Comparison of ENCODE assay signal across 8 cellular contexts in genomic region chr3:66138336-66139234, GRCh38.
DNase-seq lines count a peak whose midpoint lies in the region; ATAC-seq and TF ChIP-seq lines count a peak whose summit lies in the region.

No MANE protein-coding gene starts in this region.

- intact Hi-C loops in psoas muscle (cut with DNase I): loop anchor here (2.0 to 10.0 kb wide), 4 partner anchors 101 to 354 kb away; partner anchors contain the start of gene MAGI1 (in 1 of the 2)

- no peak overlapping the region for H3K27ac Mint-ChIP-seq in activated CD4-positive, alpha-beta T cell treated with anti-CD3 and anti-CD28 coated beads, Interleukin-2, amount 10 ng/mL, durations not matched to agents 7 days and 5 days

- POLR2A ChIA-PET in activated CD4-positive, alpha-beta T cell treated with anti-CD3 and anti-CD28 coated beads, Interleukin-2, amount 10 ng/mL, durations not matched to agents 7 days and 5 days (lab: Charles Lee): no interaction called here

- peak; percentile 81 for DNase-seq in D341Med (ENCODE audit: low spot score)
- DNase-seq in NCI-H187 treated with DMSO at 0.1 percent for 48 hours (lab: John Stamatoyannopoulos, UW): peak; percentile 14
- peak; percentile 6 for DNase-seq in activated CD4-positive, alpha-beta T cell treated with anti-CD3 and anti-CD28 coated beads, Interleukin-2, amount 10 ng/mL, durations not matched to agents 7 days and 5 days
- peak; percentile 61 for DNase-seq in glomerular visceral epithelial cell (ENCODE audit: extremely low spot score)
- peak in 1 of 2 donors; percentile 26 for DNase-seq in psoas muscle
- no peak for DNase-seq in GF-D8 (lab: John Stamatoyannopoulos, UW)

- H3K36me3 Mint-ChIP-seq in activated CD4-positive, alpha-beta T cell treated with anti-CD3 and anti-CD28 coated beads, Interleukin-2, amount 10 ng/mL, durations not matched to agents 7 days and 5 days (ENCODE audit: low read depth): no peaks in the 10 kb centered on the region

- no peaks in the 10 kb centered on the region for H3K27me3 ChIP-seq in psoas muscle (ENCODE audit: insufficient read depth in 3 of 3, low read length in 2 of 3)

- H3K4me1 Mint-ChIP-seq in activated CD4-positive, alpha-beta T cell treated with anti-CD3 and anti-CD28 coated beads, Interleukin-2, amount 10 ng/mL, durations not matched to agents 7 days and 5 days: no peaks in the 10 kb centered on the region

- CTCF ChIA-PET in activated CD4-positive, alpha-beta T cell treated with anti-CD3 and anti-CD28 coated beads, Interleukin-2, amount 10 ng/mL, durations not matched to agents 7 days and 5 days (lab: Charles Lee): no interaction called here

- no peaks in the 10 kb centered on the region for H3K9me3 Mint-ChIP-seq in activated CD4-positive, alpha-beta T cell treated with anti-CD3 and anti-CD28 coated beads, Interleukin-2, amount 10 ng/mL, durations not matched to agents 7 days and 5 days

- H3K36me3 ChIP-seq in psoas muscle (ENCODE audit: insufficient read depth in 1 of 2, low read depth in 1 of 2): no peaks in the 10 kb centered on the region

- H3K9me3 ChIP-seq in psoas muscle: no peaks in the 10 kb centered on the region

- peak; percentile 50 for ATAC-seq in GM21390 (IDR thresholded peaks at IDR 0.05; ENCODE audit: unreplicated experiment)
- ATAC-seq in psoas muscle: peak; percentile 79 to 91 (median 88)
- no peak for ATAC-seq in HG02938 (IDR thresholded peaks at IDR 0.05; ENCODE audit: unreplicated experiment)

- no peak overlapping the region for H3K4me3 ChIP-seq in psoas muscle

- no peak overlapping the region for H3K4me3 Mint-ChIP-seq in activated CD4-positive, alpha-beta T cell treated with anti-CD3 and anti-CD28 coated beads, Interleukin-2, amount 10 ng/mL, durations not matched to agents 7 days and 5 days

- peaks cover 3% of the 10 kb centered on the region for H3K4me1 ChIP-seq in psoas muscle

- peak; percentile 79 for TF ChIP-seq CTCF in psoas muscle (IDR thresholded peaks at IDR 0.05)

- WGBS in psoas muscle, 3 donors: 18 to 20% (median 20%) methylated on average over 6 of the region's 6 CpGs

- H3K27me3 Mint-ChIP-seq in activated CD4-positive, alpha-beta T cell treated with anti-CD3 and anti-CD28 coated beads, Interleukin-2, amount 10 ng/mL, durations not matched to agents 7 days and 5 days: peaks cover 3% of the 10 kb centered on the region

- no peak overlapping the region for H3K27ac ChIP-seq in psoas muscle
